In the genomic region with DNA sequence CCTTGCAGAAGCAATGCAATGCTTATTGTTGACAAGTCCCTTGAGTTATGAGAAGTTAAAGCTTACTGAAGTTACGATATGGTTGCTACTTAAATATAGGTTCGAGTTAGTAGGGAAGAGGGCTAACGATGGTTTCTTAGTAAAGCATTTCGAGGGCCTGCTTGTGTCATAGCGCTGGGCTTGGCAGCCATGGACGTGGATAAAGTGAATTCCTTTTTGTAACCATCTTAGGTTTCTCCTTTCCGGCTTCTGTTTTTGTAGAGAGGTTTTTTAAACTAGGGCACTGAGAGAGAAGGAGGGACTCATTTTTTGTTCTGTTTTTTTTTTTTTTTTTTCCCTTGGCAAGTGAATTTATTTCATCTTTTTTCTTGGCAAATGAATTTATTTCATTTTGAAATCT, we compare ENCODE assay signal across 18 cellular contexts. TPM values are rescaled to one million over a fixed set of nuclear protein-coding genes. Genes with fewer than 3 reads are reported as not detected.
DNase-seq lines count a peak whose midpoint lies in the region; ATAC-seq, FAIRE-seq and TF ChIP-seq lines count a peak whose summit lies in the region.
"Had no signal": no experiment of that assay in that cellular context is flagged by ENCODE, and none has a peak within 500 bp of the region (broad histone marks: within the 10 kb centered on the region; RNA-seq: fewer than 3 reads in every experiment).

No MANE protein-coding gene starts in this region.

- WGBS in endodermal cell (ENCODE audit: insufficient coverage in 1 of 2, insufficient read length in 1 of 2), 2 experiments = 92 to 95% methylated on average over 7 of the region's 7 CpGs

- no peak overlapping the region for H3K4me3 ChIP-seq in endodermal cell (ENCODE audit: low read length)
- no peak overlapping the region for H3K4me3 ChIP-seq in tibial artery
- H3K4me3 ChIP-seq: BLaER1, HAP-1 had no signal

- ATAC-seq in WTC11 (no peak), GM21723 (IDR thresholded peaks at IDR 0.05; ENCODE audit: unreplicated experiment) (no peak)

- H3K4me1 ChIP-seq in endodermal cell (ENCODE audit: control insufficient read depth, insufficient read depth, low read length) (no peaks in the 10 kb centered on the region), tibial artery (peaks cover 0 to 59% (median 25%) of the 10 kb centered on the region in 4 donors)
- H3K4me1 ChIP-seq: BLaER1 had no signal

- CTCF ChIA-PET in WTC11 (lab: Charles Lee) = no interaction called here

- FAIRE-seq in A204.1 (lab: Jason Lieb, UNC) = peak; percentile 72
- FAIRE-seq: H1, HepG2 had no signal

- H3K9me3 ChIP-seq in endodermal cell (ENCODE audit: control insufficient read depth, low read length) (no peaks in the 10 kb centered on the region), tibial artery (no peaks in the 10 kb centered on the region)
- H3K9me3 ChIP-seq: BLaER1, HAP-1 had no signal

- H3K36me3 Mint-ChIP-seq in WTC11 (peaks cover 3% of the 10 kb centered on the region; the same call in 1 of the 2 replicates), endodermal cell (ENCODE audit: low read depth) (peaks cover 3% of the 10 kb centered on the region)
- H3K36me3 Mint-ChIP-seq: CD14-positive monocyte; CD4-positive, alpha-beta memory T cell; IgD-negative memory B cell had no signal

- H3K4me3 Mint-ChIP-seq in WTC11 (no peak overlapping the region), endodermal cell (no peak overlapping the region)
- H3K4me3 Mint-ChIP-seq: CD14-positive monocyte; CD4-positive, alpha-beta memory T cell; IgD-negative memory B cell had no signal

- H3K27me3 Mint-ChIP-seq in WTC11 (ENCODE audit: low read depth) (no peaks in the 10 kb centered on the region), endodermal cell (ENCODE audit: insufficient read depth) (no peaks in the 10 kb centered on the region)
- H3K27me3 Mint-ChIP-seq: CD4-positive, alpha-beta memory T cell had no signal

- H3K36me3 ChIP-seq in endodermal cell (ENCODE audit: control insufficient read depth, insufficient read depth, low read length) (no peaks in the 10 kb centered on the region), tibial artery (no peaks in the 10 kb centered on the region)
- H3K36me3 ChIP-seq: BLaER1, HAP-1 had no signal

- H3K27ac Mint-ChIP-seq in WTC11 (peak overlapping the region; percentile 84), endodermal cell (peak overlapping the region; percentile 35)
- H3K27ac Mint-ChIP-seq: CD14-positive monocyte; CD4-positive, alpha-beta memory T cell; IgD-negative memory B cell had no signal

- intact Hi-C loops in tibial artery (cut with DNase I; ENCODE audit: low total_unique reads) = no loop called here

- H3K9me3 Mint-ChIP-seq in WTC11 = no peaks in the 10 kb centered on the region
- H3K9me3 Mint-ChIP-seq in endodermal cell = no peaks in the 10 kb centered on the region
- H3K9me3 Mint-ChIP-seq: CD14-positive monocyte; CD4-positive, alpha-beta memory T cell; IgD-negative memory B cell had no signal

- H3K27me3 ChIP-seq in endodermal cell (ENCODE audit: control insufficient read depth, insufficient read depth, low read length, poor library complexity, severe bottlenecking) = no peaks in the 10 kb centered on the region
- H3K27me3 ChIP-seq in tibial artery = no peaks in the 10 kb centered on the region
- H3K27me3 ChIP-seq: BLaER1 had no signal

- POLR2A ChIA-PET in WTC11 (lab: Charles Lee) = no interaction called here

- H3K27ac ChIP-seq in endodermal cell (ENCODE audit: low read depth, low read length) (no peak overlapping the region), tibial artery (peak overlapping the region; percentile 32 to 58)
- H3K27ac ChIP-seq: 22Rv1, BLaER1 had no signal

- TF ChIP-seq CTCF in WTC11 (IDR thresholded peaks at IDR 0.05) = no peak
- no peak for TF ChIP-seq CTCF in endodermal cell (conservative IDR thresholded peaks at IDR 0.05)
- no peak for TF ChIP-seq CTCF in tibial artery (IDR thresholded peaks at IDR 0.05)

- DNase-seq in WTC11 (ENCODE audit: low spot score) = no peak
- DNase-seq in endodermal cell = no peak
- no peak for DNase-seq in tibial artery
- no peak for DNase-seq in glomerular visceral epithelial cell (ENCODE audit: extremely low spot score)
- DNase-seq in HT-29 (ENCODE audit: low spot score) = no peak
- DNase-seq: CD4-positive, alpha-beta memory T cell; DMS153; DMS79; GF-D8 had no signal

- no peak overlapping the region for H3K9ac ChIP-seq in endodermal cell (ENCODE audit: extremely low read depth, low read length, poor library complexity, severe bottlenecking)
- H3K9ac ChIP-seq: BLaER1 had no signal

- H3K4me1 Mint-ChIP-seq in WTC11 = peaks cover 35% of the 10 kb centered on the region
- peaks cover 5% of the 10 kb centered on the region for H3K4me1 Mint-ChIP-seq in endodermal cell
- H3K4me1 Mint-ChIP-seq: CD14-positive monocyte; CD4-positive, alpha-beta memory T cell had no signal

TF ChIP-seq in WTC11, 78 proteins besides CTCF, POLR2A, EP300 and RAD21 (continues in another document):
- TF ChIP-seq GTF2I (CRISPR knock-in tag; conservative IDR thresholded peaks at IDR 0.05) (no peak), ZNF232 (CRISPR knock-in tag; IDR thresholded peaks at IDR 0.05) (no peak), ZNF423 (CRISPR knock-in tag; IDR thresholded peaks at IDR 0.05) (no peak), NR1H2 (CRISPR knock-in tag; IDR thresholded peaks at IDR 0.05) (no peak), CREB1 (CRISPR knock-in tag; IDR thresholded peaks at IDR 0.05) (no peak), NFYB (CRISPR knock-in tag; conservative IDR thresholded peaks at IDR 0.05; ENCODE audit: low read depth) (no peak), EMX1 (CRISPR knock-in tag; IDR thresholded peaks at IDR 0.05) (no peak), SOX15 (CRISPR knock-in tag; IDR thresholded peaks at IDR 0.05) (no peak), SP1 (CRISPR knock-in tag; conservative IDR thresholded peaks at IDR 0.05) (no peak), ZBTB21 (CRISPR knock-in tag; IDR thresholded peaks at IDR 0.05; ENCODE audit: borderline replicate concordance) (no peak)
- TF ChIP-seq, protein P1, sequence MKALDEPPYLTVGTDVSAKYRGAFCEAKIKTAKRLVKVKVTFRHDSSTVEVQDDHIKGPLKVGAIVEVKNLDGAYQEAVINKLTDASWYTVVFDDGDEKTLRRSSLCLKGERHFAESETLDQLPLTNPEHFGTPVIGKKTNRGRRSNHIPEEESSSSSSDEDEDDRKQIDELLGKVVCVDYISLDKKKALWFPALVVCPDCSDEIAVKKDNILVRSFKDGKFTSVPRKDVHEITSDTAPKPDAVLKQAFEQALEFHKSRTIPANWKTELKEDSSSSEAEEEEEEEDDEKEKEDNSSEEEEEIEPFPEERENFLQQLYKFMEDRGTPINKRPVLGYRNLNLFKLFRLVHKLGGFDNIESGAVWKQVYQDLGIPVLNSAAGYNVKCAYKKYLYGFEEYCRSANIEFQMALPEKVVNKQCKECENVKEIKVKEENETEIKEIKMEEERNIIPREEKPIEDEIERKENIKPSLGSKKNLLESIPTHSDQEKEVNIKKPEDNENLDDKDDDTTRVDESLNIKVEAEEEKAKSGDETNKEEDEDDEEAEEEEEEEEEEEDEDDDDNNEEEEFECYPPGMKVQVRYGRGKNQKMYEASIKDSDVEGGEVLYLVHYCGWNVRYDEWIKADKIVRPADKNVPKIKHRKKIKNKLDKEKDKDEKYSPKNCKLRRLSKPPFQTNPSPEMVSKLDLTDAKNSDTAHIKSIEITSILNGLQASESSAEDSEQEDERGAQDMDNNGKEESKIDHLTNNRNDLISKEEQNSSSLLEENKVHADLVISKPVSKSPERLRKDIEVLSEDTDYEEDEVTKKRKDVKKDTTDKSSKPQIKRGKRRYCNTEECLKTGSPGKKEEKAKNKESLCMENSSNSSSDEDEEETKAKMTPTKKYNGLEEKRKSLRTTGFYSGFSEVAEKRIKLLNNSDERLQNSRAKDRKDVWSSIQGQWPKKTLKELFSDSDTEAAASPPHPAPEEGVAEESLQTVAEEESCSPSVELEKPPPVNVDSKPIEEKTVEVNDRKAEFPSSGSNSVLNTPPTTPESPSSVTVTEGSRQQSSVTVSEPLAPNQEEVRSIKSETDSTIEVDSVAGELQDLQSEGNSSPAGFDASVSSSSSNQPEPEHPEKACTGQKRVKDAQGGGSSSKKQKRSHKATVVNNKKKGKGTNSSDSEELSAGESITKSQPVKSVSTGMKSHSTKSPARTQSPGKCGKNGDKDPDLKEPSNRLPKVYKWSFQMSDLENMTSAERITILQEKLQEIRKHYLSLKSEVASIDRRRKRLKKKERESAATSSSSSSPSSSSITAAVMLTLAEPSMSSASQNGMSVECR (CRISPR knock-in tag; IDR thresholded peaks at IDR 0.05; ENCODE audit: borderline replicate concordance) = no peak
- TF ChIP-seq, protein P2, sequence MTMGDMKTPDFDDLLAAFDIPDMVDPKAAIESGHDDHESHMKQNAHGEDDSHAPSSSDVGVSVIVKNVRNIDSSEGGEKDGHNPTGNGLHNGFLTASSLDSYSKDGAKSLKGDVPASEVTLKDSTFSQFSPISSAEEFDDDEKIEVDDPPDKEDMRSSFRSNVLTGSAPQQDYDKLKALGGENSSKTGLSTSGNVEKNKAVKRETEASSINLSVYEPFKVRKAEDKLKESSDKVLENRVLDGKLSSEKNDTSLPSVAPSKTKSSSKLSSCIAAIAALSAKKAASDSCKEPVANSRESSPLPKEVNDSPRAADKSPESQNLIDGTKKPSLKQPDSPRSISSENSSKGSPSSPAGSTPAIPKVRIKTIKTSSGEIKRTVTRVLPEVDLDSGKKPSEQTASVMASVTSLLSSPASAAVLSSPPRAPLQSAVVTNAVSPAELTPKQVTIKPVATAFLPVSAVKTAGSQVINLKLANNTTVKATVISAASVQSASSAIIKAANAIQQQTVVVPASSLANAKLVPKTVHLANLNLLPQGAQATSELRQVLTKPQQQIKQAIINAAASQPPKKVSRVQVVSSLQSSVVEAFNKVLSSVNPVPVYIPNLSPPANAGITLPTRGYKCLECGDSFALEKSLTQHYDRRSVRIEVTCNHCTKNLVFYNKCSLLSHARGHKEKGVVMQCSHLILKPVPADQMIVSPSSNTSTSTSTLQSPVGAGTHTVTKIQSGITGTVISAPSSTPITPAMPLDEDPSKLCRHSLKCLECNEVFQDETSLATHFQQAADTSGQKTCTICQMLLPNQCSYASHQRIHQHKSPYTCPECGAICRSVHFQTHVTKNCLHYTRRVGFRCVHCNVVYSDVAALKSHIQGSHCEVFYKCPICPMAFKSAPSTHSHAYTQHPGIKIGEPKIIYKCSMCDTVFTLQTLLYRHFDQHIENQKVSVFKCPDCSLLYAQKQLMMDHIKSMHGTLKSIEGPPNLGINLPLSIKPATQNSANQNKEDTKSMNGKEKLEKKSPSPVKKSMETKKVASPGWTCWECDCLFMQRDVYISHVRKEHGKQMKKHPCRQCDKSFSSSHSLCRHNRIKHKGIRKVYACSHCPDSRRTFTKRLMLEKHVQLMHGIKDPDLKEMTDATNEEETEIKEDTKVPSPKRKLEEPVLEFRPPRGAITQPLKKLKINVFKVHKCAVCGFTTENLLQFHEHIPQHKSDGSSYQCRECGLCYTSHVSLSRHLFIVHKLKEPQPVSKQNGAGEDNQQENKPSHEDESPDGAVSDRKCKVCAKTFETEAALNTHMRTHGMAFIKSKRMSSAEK (CRISPR knock-in tag; IDR thresholded peaks at IDR 0.05; ENCODE audit: borderline replicate concordance) = no peak

RNA-seq across cellular contexts. Expression of a gene that starts 27.6 kb away (rescaled TPM):
- total RNA-seq in WTC11 (2021) (15.1 to 19.2 TPM (median 16.9 TPM) in 3 replicates), endodermal cell (10 to 100 TPM; 15.7 to 17.5 TPM)
- 19.0 TPM for polyA plus RNA-seq in endodermal cell (2013, experiment 1 of 2)
- 18.6 TPM for polyA plus RNA-seq in endodermal cell (2013, experiment 2 of 2)
- 1.3 and 2.0 TPM in 2 replicates for total RNA-seq in HT-29 (2014; rRNA removed; shearing (Covaris generic))
